9 cellular contexts compared by ENCODE assay signal in genomic region chr3:81760215-81760614, GRCh38. TPM values are rescaled to one million over a fixed set of nuclear protein-coding genes. Genes with fewer than 3 reads are reported as not detected.
A peak's percentile ranks its signal among the peaks of the same experiment; 100 is the strongest.
DNase-seq lines count a peak whose midpoint lies in the region; ATAC-seq and TF ChIP-seq lines count a peak whose summit lies in the region.
"Had no signal": no experiment of that assay in that cellular context is flagged by ENCODE, and none has a peak within 500 bp of the region (broad histone marks: within the 10 kb centered on the region; RNA-seq: fewer than 3 reads in every experiment).

No MANE protein-coding gene starts in this region.

- no peak for TF ChIP-seq EP300 in upper lobe of left lung (IDR thresholded peaks at IDR 0.05)

- no peaks in the 10 kb centered on the region for H3K27me3 Mint-ChIP-seq in activated naive CD4-positive, alpha-beta T cell treated with anti-CD3 and anti-CD28 coated beads, Interleukin-2, amount 10 ng/mL, durations not matched to agents 7 days and 5 days

- H3K9me3 Mint-ChIP-seq in activated naive CD4-positive, alpha-beta T cell treated with anti-CD3 and anti-CD28 coated beads, Interleukin-2, amount 10 ng/mL, durations not matched to agents 7 days and 5 days, result peaks cover 6% of the 10 kb centered on the region

- TF ChIP-seq POLR2A in right lobe of liver (IDR thresholded peaks at IDR 0.05) (no peak), upper lobe of left lung (IDR thresholded peaks at IDR 0.05) (no peak)

- H3K27ac Mint-ChIP-seq in activated naive CD4-positive, alpha-beta T cell treated with anti-CD3 and anti-CD28 coated beads, Interleukin-2, amount 10 ng/mL, durations not matched to agents 7 days and 5 days, result peak overlapping the region; percentile 98

- no peak for DNase-seq in activated naive CD4-positive, alpha-beta T cell treated with anti-CD3 and anti-CD28 coated beads, Interleukin-2, amount 10 ng/mL, durations not matched to agents 7 days and 5 days
- DNase-seq in activated naive CD4-positive, alpha-beta T cell treated with Interleukin-2 at 50 U/mL for 16 hours, result no peak
- DNase-seq in ascending aorta (ENCODE audit: low spot score in 2 of 2) (no peak), right lobe of liver (no peak), upper lobe of left lung (no peak)

- intact Hi-C loops in ascending aorta (cut with DNase I), result loop anchor here (2.0 to 5.0 kb wide), 2 partner anchors 43 to 318 kb away; no protein-coding TSS in a partner anchor
- intact Hi-C loops in right lobe of liver (cut with DNase I), result no loop called here

- H3K4me3 Mint-ChIP-seq in activated naive CD4-positive, alpha-beta T cell treated with anti-CD3 and anti-CD28 coated beads, Interleukin-2, amount 10 ng/mL, durations not matched to agents 7 days and 5 days, result peak overlapping the region; percentile 89

- H3K27me3 ChIP-seq in ascending aorta (no peaks in the 10 kb centered on the region), right lobe of liver (no peaks in the 10 kb centered on the region), upper lobe of left lung (no peaks in the 10 kb centered on the region)

- CTCF ChIA-PET in activated naive CD4-positive, alpha-beta T cell treated with anti-CD3 and anti-CD28 coated beads, Interleukin-2, amount 10 ng/mL, durations not matched to agents 7 days and 5 days (lab: Charles Lee), result no interaction called here

- no peak for ATAC-seq in right lobe of liver
- no peak for ATAC-seq in upper lobe of left lung (ENCODE audit: low FRiP score in 2 of 2)
- no peak for ATAC-seq in GM18873 (IDR thresholded peaks at IDR 0.05; ENCODE audit: low FRiP score, unreplicated experiment)
- no peak for ATAC-seq in HG03280 (IDR thresholded peaks at IDR 0.05; ENCODE audit: unreplicated experiment)
- no peak for ATAC-seq in HG02852 (IDR thresholded peaks at IDR 0.05; ENCODE audit: unreplicated experiment)

- no peaks in the 10 kb centered on the region for H3K36me3 ChIP-seq in ascending aorta
- no peaks in the 10 kb centered on the region for H3K36me3 ChIP-seq in right lobe of liver
- H3K36me3 ChIP-seq in upper lobe of left lung, result no peaks in the 10 kb centered on the region

- H3K4me3 ChIP-seq in ascending aorta, result peak overlapping the region; percentile 74 to 81
- H3K4me3 ChIP-seq in right lobe of liver, result peak overlapping the region; percentile 59 to 85 (median 74)
- peak overlapping the region; percentile 42 to 65 (median 60) for H3K4me3 ChIP-seq in upper lobe of left lung

- 23% methylated on average over 3 of the region's 3 CpGs for WGBS in right lobe of liver (ENCODE audit: insufficient coverage, low coverage, low lambda C conversion rate, missing lambda C conversion rate)
- 47 to 54% methylated on average over 3 of the region's 3 CpGs for WGBS in upper lobe of left lung, 2 donors

- no peak for TF ChIP-seq CTCF in ascending aorta (IDR thresholded peaks at IDR 0.05)
- TF ChIP-seq CTCF in right lobe of liver (IDR thresholded peaks at IDR 0.05), result no peak
- TF ChIP-seq CTCF in upper lobe of left lung (IDR thresholded peaks at IDR 0.05), result no peak

- peak overlapping the region; percentile 99 for H3K27ac ChIP-seq in ascending aorta
- H3K27ac ChIP-seq in right lobe of liver, result peak overlapping the region; percentile 97 to 98 (median 97)
- H3K27ac ChIP-seq in upper lobe of left lung, result peak overlapping the region; percentile 96 to 99 (median 98)
- H3K27ac ChIP-seq: SK-N-MC had no signal

- H3K9me3 ChIP-seq in ascending aorta, result no peaks in the 10 kb centered on the region
- no peaks in the 10 kb centered on the region for H3K9me3 ChIP-seq in right lobe of liver
- no peaks in the 10 kb centered on the region for H3K9me3 ChIP-seq in upper lobe of left lung

- H3K4me1 Mint-ChIP-seq in activated naive CD4-positive, alpha-beta T cell treated with anti-CD3 and anti-CD28 coated beads, Interleukin-2, amount 10 ng/mL, durations not matched to agents 7 days and 5 days, result peaks cover 36% of the 10 kb centered on the region

- H3K4me1 ChIP-seq in ascending aorta (peaks cover 3 to 30% of the 10 kb centered on the region in 2 donors), right lobe of liver (peaks cover 0 to 21% (median 10%) of the 10 kb centered on the region in 4 donors), upper lobe of left lung (peaks cover 17 to 22% (median 21%) of the 10 kb centered on the region in 4 donors)

- H3K36me3 Mint-ChIP-seq in activated naive CD4-positive, alpha-beta T cell treated with anti-CD3 and anti-CD28 coated beads, Interleukin-2, amount 10 ng/mL, durations not matched to agents 7 days and 5 days, result peaks cover 45% of the 10 kb centered on the region

RNA-seq across cellular contexts. Expression of gene GBE1, which starts 1.2 kb away (rescaled TPM):
- 20.8 TPM for total RNA-seq in ascending aorta
- total RNA-seq in right lobe of liver, result 10 to 100 TPM; 27.3 to 66.0 (median 57.3) TPM
- total RNA-seq in upper lobe of left lung, result 10 to 100 TPM; 19.9 to 40.9 (median 27.5) TPM
